ENCODE assay signal across 1 cellular context in the genomic region with DNA sequence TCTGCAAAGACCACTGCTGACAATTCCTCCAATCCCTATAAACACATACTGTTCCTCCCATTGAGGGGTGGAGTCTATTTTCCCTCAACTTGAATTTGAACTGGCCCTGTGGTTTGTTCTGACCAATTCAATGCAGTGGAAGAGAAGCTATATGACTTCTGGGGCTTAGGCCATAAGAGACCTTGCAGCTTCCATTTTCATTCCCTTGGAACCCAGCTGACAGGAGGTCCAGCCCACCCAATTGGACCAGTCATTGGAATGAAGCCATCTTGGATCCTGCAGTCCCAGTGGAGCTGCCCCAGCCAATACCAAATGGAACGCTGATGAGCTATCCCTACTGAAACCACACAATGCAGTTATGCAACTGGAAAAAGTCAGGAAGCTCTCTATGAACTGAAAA.
TF ChIP-seq lines count a peak whose summit lies in the region.

No MANE protein-coding gene starts in this region.

TF ChIP-seq in H1, 55 proteins besides CTCF, POLR2A, EP300 and RAD21:
- TF ChIP-seq CREB1 (IDR thresholded peaks at IDR 0.05) (no peak), CBX5 (IDR thresholded peaks at IDR 0.05; ENCODE audit: low read depth, low read length) (no peak), KDM4A (IDR thresholded peaks at IDR 0.05; ENCODE audit: low read depth, low read length, severe bottlenecking) (no peak)
